ENCODE assay signal across 8 cellular contexts in genomic region chr20:22586645-22587310, GRCh38. TPM values are rescaled to one million over a fixed set of nuclear protein-coding genes. Genes with fewer than 3 reads are reported as not detected.
DNase-seq lines count a peak whose midpoint lies in the region; ATAC-seq and TF ChIP-seq lines count a peak whose summit lies in the region.

No MANE protein-coding gene starts in this region.

- peak; percentile 44 for TF ChIP-seq CTCF in choroid plexus epithelial cell (conservative IDR thresholded peaks at IDR 0.05; ENCODE audit: low read depth, low read length)

- no peaks in the 10 kb centered on the region for H3K36me3 ChIP-seq in HUES64 (ENCODE audit: insufficient read depth, low read length)
- no peaks in the 10 kb centered on the region for H3K36me3 ChIP-seq in mucosa of rectum (ENCODE audit: control insufficient read depth in 2 of 2, insufficient read depth in 2 of 2, low read length in 2 of 2)

- H3K27me3 ChIP-seq in HUES64 (ENCODE audit: insufficient read depth, low read length) (peaks cover 99% of the 10 kb centered on the region), mucosa of rectum (ENCODE audit: control insufficient read depth in 2 of 2, insufficient read depth in 2 of 2, low read length in 2 of 2) (peaks cover 5 to 17% of the 10 kb centered on the region in 2 donors)

- H3K9me3 ChIP-seq in HUES64 (ENCODE audit: insufficient read depth, low read depth, low read length) = no peaks in the 10 kb centered on the region; the same call in 1 of the 2 replicates
- no peaks in the 10 kb centered on the region for H3K9me3 ChIP-seq in mucosa of rectum (ENCODE audit: control insufficient read depth in 2 of 2, low read length in 2 of 2)

- H3K27ac ChIP-seq in HUES64 (ENCODE audit: low read depth, low read length) (no peak overlapping the region), mucosa of rectum (ENCODE audit: low read depth in 2 of 2, low read length in 2 of 2) (no peak overlapping the region)

- WGBS in HUES64 = 1% methylated on average over 47 of the region's 47 CpGs

- ATAC-seq in HG03354 (IDR thresholded peaks at IDR 0.05; ENCODE audit: poor library complexity, severe bottlenecking, unreplicated experiment) = no peak
- no peak for ATAC-seq in GM21447 (IDR thresholded peaks at IDR 0.05; ENCODE audit: unreplicated experiment)

- no peak overlapping the region for H3K9ac ChIP-seq in HUES64 (ENCODE audit: low read depth, low read length)
- H3K9ac ChIP-seq in mucosa of rectum (ENCODE audit: low read depth in 1 of 2, low read length in 2 of 2) = peak overlapping the region in 1 of 2 donors; percentile 65

- peak overlapping the region; percentile 40 for H3K4me3 ChIP-seq in HUES64 (ENCODE audit: low read length)
- H3K4me3 ChIP-seq in choroid plexus epithelial cell (ENCODE audit: low read depth, low read length) = no peak overlapping the region
- H3K4me3 ChIP-seq in mucosa of rectum (ENCODE audit: low read length in 2 of 2) = peak overlapping the region; percentile 59 to 63

- H3K4me1 ChIP-seq in HUES64 (ENCODE audit: insufficient read depth, low read length) (peaks cover 30% of the 10 kb centered on the region), mucosa of rectum (ENCODE audit: control insufficient read depth in 2 of 2, insufficient read depth in 2 of 2, low read length in 2 of 2) (peaks cover 13 to 15% of the 10 kb centered on the region in 2 donors)

- peak; percentile 78 for DNase-seq in COLO668 (lab: John Stamatoyannopoulos, UW; ENCODE audit: unreplicated experiment)
- DNase-seq in choroid plexus epithelial cell (ENCODE audit: low read depth) = no peak
- no peak for DNase-seq in GOT3 (lab: John Stamatoyannopoulos, UW)
- DNase-seq in activated naive CD4-positive, alpha-beta T cell treated with anti-CD3 and anti-CD28 coated beads, Interleukin-2, amount 50 U/mL, for 16 hours = no peak

RNA-seq across cellular contexts. Expression of gene FOXA2, which starts 2.4 kb away (rescaled TPM):
- 5.9 TPM for polyA plus RNA-seq in HUES64 (2013, experiment 1 of 2)
- 7.4 TPM for polyA plus RNA-seq in HUES64 (2013, experiment 2 of 2)
